13 cellular contexts compared by ENCODE assay signal in genomic region chr7:69814421-69814962, GRCh38.
A peak's percentile ranks its signal among the peaks of the same experiment; 100 is the strongest.
DNase-seq lines count a peak whose midpoint lies in the region; ATAC-seq and FAIRE-seq lines count a peak whose summit lies in the region.
"Had no signal": no experiment of that assay in that cellular context is flagged by ENCODE, and none has a peak within 500 bp of the region (broad histone marks: within the 10 kb centered on the region; RNA-seq: fewer than 3 reads in every experiment).

No MANE protein-coding gene starts in this region.

- no peak overlapping the region for H3K9ac ChIP-seq in NT2/D1 (ENCODE audit: insufficient read length, low read depth)

- no peak overlapping the region for H3K4me3 ChIP-seq in NT2/D1 (ENCODE audit: insufficient read length, low read depth)
- H3K4me3 ChIP-seq: MG63 had no signal

- DNase-seq in AG08395 (ENCODE audit: low spot score) (peak; percentile 91), NT2/D1 (ENCODE audit: low read depth, low spot score) (peak; percentile 33), frontal cortex (ENCODE audit: low spot score in 2 of 2) (peak; percentile 36 to 50), occipital lobe (lab: John Stamatoyannopoulos, UW) (peak; percentile 76), NCI-H146 (lab: John Stamatoyannopoulos, UW) (no peak), SKM-1 (lab: John Stamatoyannopoulos, UW; ENCODE audit: unreplicated experiment) (no peak), Kasumi-1 (lab: John Stamatoyannopoulos, UW) (no peak)
- DNase-seq: activated CD4-positive, alpha-beta memory T cell treated with anti-CD3 and anti-CD28 coated beads for 36 hours; BE2C; kidney; MG63; NCI-H524 had no signal

- H3K9me3 ChIP-seq in NT2/D1 (ENCODE audit: insufficient read depth, low read length): no peaks in the 10 kb centered on the region
- H3K9me3 ChIP-seq: BE2C, MG63 had no signal

- H3K36me3 ChIP-seq in NT2/D1 (ENCODE audit: insufficient read depth, insufficient read length, low read length): no peaks in the 10 kb centered on the region
- H3K36me3 ChIP-seq: BE2C, MG63 had no signal

- FAIRE-seq in frontal cortex (lab: Jason Lieb, UNC): no peak
- FAIRE-seq: kidney had no signal

- H3K4me1 ChIP-seq in NT2/D1 (ENCODE audit: insufficient read depth, insufficient read length): peaks cover 6% of the 10 kb centered on the region

- no peak for ATAC-seq in HG03432 (IDR thresholded peaks at IDR 0.05; ENCODE audit: unreplicated experiment)

- H3K27me3 ChIP-seq in NT2/D1 (ENCODE audit: insufficient read depth, insufficient read length): no peaks in the 10 kb centered on the region
- H3K27me3 ChIP-seq: BE2C, MG63 had no signal

Comparison
In these comparisons a context has a peak if more than half of its experiments do, and no peak if none do; other contexts are left out.
1. DNase-seq: peak in AG08395 (single experiment), NT2/D1 (single experiment), frontal cortex (2 of 2) and occipital lobe (single experiment); none in NCI-H146 (single experiment), SKM-1 (single experiment) and Kasumi-1 (0 of 2).